ENCODE assay signal across 17 cellular contexts in genomic region chr22:47290706-47291430, GRCh38.
DNase-seq lines count a peak whose midpoint lies in the region; ATAC-seq and TF ChIP-seq lines count a peak whose summit lies in the region.
"Had no signal": no experiment of that assay in that cellular context is flagged by ENCODE, and none has a peak within 500 bp of the region (broad histone marks: within the 10 kb centered on the region; RNA-seq: fewer than 3 reads in every experiment).

No MANE protein-coding gene starts in this region.

- no peak overlapping the region for H4K91ac ChIP-seq in mesenchymal stem cell (ENCODE audit: low read length)

- intact Hi-C loops in CD14-positive monocyte (cut with micrococcal nuclease) (no loop called here), activated B cell treated with CpG ODN at 0.5 μM for 24 hours (cut with micrococcal nuclease) (no loop called here)

- H3K27me3 ChIP-seq in H7 (ENCODE audit: control insufficient read depth, insufficient read depth, low read length) (no peaks in the 10 kb centered on the region), mesenchymal stem cell (ENCODE audit: control insufficient read depth in 1 of 2, insufficient read depth in 1 of 2, low read length in 2 of 2) (peaks cover 0 to 73% of the 10 kb centered on the region in 2 experiments)

- CTCF ChIA-PET in activated B cell treated with CpG ODN at 0.5 μM for 24 hours (lab: Charles Lee): no interaction called here

- no peaks in the 10 kb centered on the region for H3K36me3 Mint-ChIP-seq in CD14-positive monocyte
- no peaks in the 10 kb centered on the region for H3K36me3 Mint-ChIP-seq in activated B cell treated with CpG ODN at 0.5 μM for 24 hours (ENCODE audit: low read depth)
- H3K36me3 Mint-ChIP-seq in osteocyte (ENCODE audit: unreplicated experiment): no peaks in the 10 kb centered on the region

- peaks cover 0 to 2% (median 0%) of the 10 kb centered on the region in 7 donors for H3K9me3 Mint-ChIP-seq in CD14-positive monocyte
- H3K9me3 Mint-ChIP-seq in activated B cell treated with CpG ODN at 0.5 μM for 24 hours: no peaks in the 10 kb centered on the region
- peaks cover 17% of the 10 kb centered on the region for H3K9me3 Mint-ChIP-seq in osteocyte (ENCODE audit: unreplicated experiment)

- H3K27me3 Mint-ChIP-seq in CD14-positive monocyte (ENCODE audit: low read depth in 3 of 3) (peaks cover 2 to 6% (median 4%) of the 10 kb centered on the region in 3 donors), activated B cell treated with CpG ODN at 0.5 μM for 24 hours (peaks cover 7% of the 10 kb centered on the region), osteocyte (ENCODE audit: unreplicated experiment) (no peaks in the 10 kb centered on the region)

- no peaks in the 10 kb centered on the region for H3K4me1 Mint-ChIP-seq in CD14-positive monocyte
- H3K4me1 Mint-ChIP-seq in activated B cell treated with CpG ODN at 0.5 μM for 24 hours: no peaks in the 10 kb centered on the region
- no peaks in the 10 kb centered on the region for H3K4me1 Mint-ChIP-seq in osteocyte (ENCODE audit: unreplicated experiment)

- POLR2A ChIA-PET in activated B cell treated with CpG ODN at 0.5 μM for 24 hours (lab: Charles Lee): no interaction called here

- no peak overlapping the region for H3K9ac ChIP-seq in mesenchymal stem cell (ENCODE audit: low read length)

- H2BK15ac ChIP-seq in mesenchymal stem cell (ENCODE audit: low read depth, poor library complexity, severe bottlenecking): no peak overlapping the region

- DNase-seq in CD14-positive monocyte (ENCODE audit: low spot score): peak; percentile 32
- peak; percentile 17 for DNase-seq in H7
- peak; percentile 7 for DNase-seq in activated B cell treated with CpG ODN at 0.5 μM for 24 hours
- peak; percentile 74 for DNase-seq in osteocyte (ENCODE audit: extremely low spot score, unreplicated experiment)
- DNase-seq in NCI-H1105 (lab: John Stamatoyannopoulos, UW): no peak
- no peak for DNase-seq in D341Med (ENCODE audit: low spot score)
- DNase-seq in mesenchymal stem cell: no peak
- DNase-seq: COR-L47, DMS153, MV-4-11, NCI-H1417 treated with DMSO at 0.1 percent for 48 hours, NCI-H1930, NCI-H446 treated with DMSO at 0.1 percent for 48 hours, NCI-H748 treated with DMSO at 0.1 percent for 48 hours had no signal

- ATAC-seq in activated B cell treated with CpG ODN at 0.5 μM for 24 hours (ENCODE audit: low read depth): no peak
- ATAC-seq: GM12878, K562 had no signal

- H3K4me3 Mint-ChIP-seq in CD14-positive monocyte: no peak overlapping the region
- H3K4me3 Mint-ChIP-seq in activated B cell treated with CpG ODN at 0.5 μM for 24 hours: no peak overlapping the region
- H3K4me3 Mint-ChIP-seq in osteocyte (ENCODE audit: unreplicated experiment): no peak overlapping the region

- H3K36me3 ChIP-seq in H7 (replicated peaks; ENCODE audit: control insufficient read depth, insufficient read depth, low read length) (no peaks in the 10 kb centered on the region), mesenchymal stem cell (ENCODE audit: control insufficient read depth in 1 of 2, insufficient read depth in 2 of 2, low read depth in 1 of 2, low read length in 2 of 2) (no peaks in the 10 kb centered on the region)

- no peaks in the 10 kb centered on the region for H3K4me1 ChIP-seq in mesenchymal stem cell (ENCODE audit: control insufficient read depth, insufficient read depth, low read depth, low read length)

- no peaks in the 10 kb centered on the region for H3K79me1 ChIP-seq in mesenchymal stem cell (replicated peaks; ENCODE audit: low read length, poor library complexity, severe bottlenecking)

- H3K4me2 ChIP-seq in mesenchymal stem cell (ENCODE audit: low read length, poor library complexity, severe bottlenecking): no peak overlapping the region

- H3K18ac ChIP-seq in mesenchymal stem cell (ENCODE audit: low read depth in 1 of 2, low read length in 2 of 2): no peak overlapping the region

- H4K8ac ChIP-seq in mesenchymal stem cell (ENCODE audit: low read length): no peak overlapping the region

- H3K4ac ChIP-seq in mesenchymal stem cell (ENCODE audit: low read depth in 1 of 2, low read length in 2 of 2): no peak overlapping the region

- H2AFZ ChIP-seq in mesenchymal stem cell (ENCODE audit: low read depth, low read length): no peak overlapping the region

- H2BK12ac ChIP-seq in mesenchymal stem cell (ENCODE audit: low read length in 2 of 2): no peak overlapping the region

- 77% methylated on average over 16 of the region's 20 CpGs for WGBS in mesenchymal stem cell

- TF ChIP-seq CTCF in CD14-positive monocyte (IDR thresholded peaks at IDR 0.05) (no peak), activated B cell treated with CpG ODN at 0.5 μM for 24 hours (IDR thresholded peaks at IDR 0.05) (no peak), osteocyte (IDR thresholded peaks at IDR 0.05) (no peak)

- H3K23ac ChIP-seq in mesenchymal stem cell (ENCODE audit: low read length in 2 of 2): no peak overlapping the region

- no peaks in the 10 kb centered on the region for H3K9me3 ChIP-seq in mesenchymal stem cell (ENCODE audit: control insufficient read depth, low read length)

- H3K27ac Mint-ChIP-seq in CD14-positive monocyte: no peak overlapping the region
- no peak overlapping the region for H3K27ac Mint-ChIP-seq in activated B cell treated with CpG ODN at 0.5 μM for 24 hours
- H3K27ac Mint-ChIP-seq in osteocyte (ENCODE audit: unreplicated experiment): no peak overlapping the region

- H2BK120ac ChIP-seq in mesenchymal stem cell (ENCODE audit: low read depth, low read length): no peak overlapping the region

- H2AK5ac ChIP-seq in mesenchymal stem cell (ENCODE audit: low read length, severe bottlenecking): no peak overlapping the region

- H3K27ac ChIP-seq in mesenchymal stem cell (ENCODE audit: low read length, poor library complexity, severe bottlenecking): no peak overlapping the region
- H3K27ac ChIP-seq: SK-N-MC had no signal

- H3K4me3 ChIP-seq in H7 (ENCODE audit: insufficient read depth, low read depth, low read length) (no peak overlapping the region), mesenchymal stem cell (ENCODE audit: insufficient read depth in 1 of 2, low read depth in 1 of 2, low read length in 2 of 2) (no peak overlapping the region)
- H3K4me3 ChIP-seq: GM12878, K562, SK-N-MC had no signal

- H3K14ac ChIP-seq in mesenchymal stem cell (ENCODE audit: low read length in 2 of 2): no peak overlapping the region

- H2BK5ac ChIP-seq in mesenchymal stem cell (ENCODE audit: low read depth, low read length, poor library complexity, severe bottlenecking): no peak overlapping the region

Comparison
In these comparisons a context has a peak if more than half of its experiments do, and no peak if none do; other contexts are left out.
1. DNase-seq: peak in CD14-positive monocyte (single experiment), H7 (single experiment), activated B cell treated with CpG ODN at 0.5 μM for 24 hours (single experiment) and osteocyte (single experiment); none in NCI-H1105 (single experiment), D341Med (single experiment) and mesenchymal stem cell (single experiment).